ENCODE assay signal across 20 cellular contexts in genomic region chr20:47927944-47928343, GRCh38.
DNase-seq lines count a peak whose midpoint lies in the region; ATAC-seq and TF ChIP-seq lines count a peak whose summit lies in the region.
"Had no signal": no experiment of that assay in that cellular context is flagged by ENCODE, and none has a peak within 500 bp of the region (broad histone marks: within the 10 kb centered on the region; RNA-seq: fewer than 3 reads in every experiment).

No MANE protein-coding gene starts in this region.

- ATAC-seq in HCT116: no peak
- ATAC-seq in PC-3: peak; percentile 33
- no peak for ATAC-seq in activated naive CD4-positive, alpha-beta T cell treated with anti-CD3 and anti-CD28 coated beads, Interleukin-2, amount 50 U/mL, for 72 hours
- ATAC-seq: Right ventricle myocardium inferior, sciatic nerve had no signal

- TF ChIP-seq POLR2A in HCT116 (IDR thresholded peaks at IDR 0.05; ENCODE audit: borderline replicate concordance, extremely low read depth, insufficient read depth, insufficient read length): no peak

- POLR2A ChIA-PET in HCT116 (lab: Charles Lee): no interaction called here
- POLR2A ChIA-PET in PC-3 (lab: Charles Lee; ENCODE audit: unreplicated experiment): interaction anchor here (0.6 kb wide), 2 partner anchors 373 to 405 kb away, joined by 3 to 4 read pairs; no protein-coding TSS in a partner anchor

- CTCF ChIA-PET in HCT116 (lab: Charles Lee) (no interaction called here), PC-3 (lab: Charles Lee) (no interaction called here)

- H3K4me1 ChIP-seq in HCT116 (ENCODE audit: control insufficient read depth in 1 of 2, insufficient read depth in 2 of 2, low read length in 2 of 2) (peaks cover 0 to 17% of the 10 kb centered on the region in 2 experiments; a peak in 2 of 4 replicates), PC-3 (ENCODE audit: insufficient read depth, low read length) (peaks cover 56% of the 10 kb centered on the region)
- H3K4me1 ChIP-seq: parathyroid adenoma, stomach, tibial nerve had no signal

- H3K4me2 ChIP-seq in HCT116 (ENCODE audit: low read length): no peak overlapping the region
- H3K4me2 ChIP-seq in PC-3 (ENCODE audit: low read length): peak overlapping the region; percentile 7; the same call in 1 of the 2 replicates

- H3K27ac ChIP-seq in HCT116 (ENCODE audit: low read depth, low read length): no peak overlapping the region
- peak overlapping the region; percentile 93 for H3K27ac ChIP-seq in PC-3 (ENCODE audit: low read length)
- H3K27ac ChIP-seq: parathyroid adenoma, stomach, tibial nerve had no signal

- H3K36me3 Mint-ChIP-seq in activated naive CD4-positive, alpha-beta T cell treated with anti-CD3 and anti-CD28 coated beads, Interleukin-2, amount 50 U/mL, for 72 hours: no peaks in the 10 kb centered on the region
- H3K36me3 Mint-ChIP-seq: activated naive CD4-positive, alpha-beta T cell treated with anti-CD3 and anti-CD28 coated beads, Interleukin-2, amount 50 U/mL, for 24 hours; CD14-positive monocyte had no signal

- no peaks in the 10 kb centered on the region for H4K20me1 ChIP-seq in HCT116 (ENCODE audit: insufficient read depth)
- H4K20me1 ChIP-seq in PC-3 (ENCODE audit: low read length): no peaks in the 10 kb centered on the region

- peaks cover 9% of the 10 kb centered on the region for H3F3A ChIP-seq in PC-3 (ENCODE audit: low read length, unreplicated experiment)

- H2AFZ ChIP-seq in HCT116 (ENCODE audit: low read depth, low read length, poor library complexity, severe bottlenecking) (no peak overlapping the region), PC-3 (ENCODE audit: low read length) (no peak overlapping the region)
- H2AFZ ChIP-seq: parathyroid adenoma had no signal

- intact Hi-C loops in HCT116 (cut with micrococcal nuclease) (no loop called here), PC-3 (cut with micrococcal nuclease) (loop anchor here (2.0 to 10.0 kb wide), 5 partner anchors 23 to 369 kb away; partner anchors contain the start of gene SULF2)

- H3K27ac Mint-ChIP-seq in activated naive CD4-positive, alpha-beta T cell treated with anti-CD3 and anti-CD28 coated beads, Interleukin-2, amount 50 U/mL, for 72 hours: no peak overlapping the region
- H3K27ac Mint-ChIP-seq: activated naive CD4-positive, alpha-beta T cell treated with anti-CD3 and anti-CD28 coated beads, Interleukin-2, amount 50 U/mL, for 24 hours; CD14-positive monocyte; HFFc6 had no signal

- TF ChIP-seq RAD21 in HCT116 (IDR thresholded peaks at IDR 0.05; ENCODE audit: low read depth): no peak

- DNase-seq in HCT116 (ENCODE audit: low read depth, low spot score) (no peak), PC-3 (peak; percentile 59), epithelial cell of esophagus (ENCODE audit: low read depth) (peak; percentile 93), kidney tubule cell (ENCODE audit: low spot score) (peak; percentile 11), MG63 (no peak), EL (no peak)
- DNase-seq in activated naive CD4-positive, alpha-beta T cell treated with anti-CD3 and anti-CD28 coated beads, Interleukin-2, amount 50 U/mL, for 72 hours (ENCODE audit: low spot score in 2 of 2): no peak
- DNase-seq: activated CD4-positive, alpha-beta T cell treated with anti-CD3 and anti-CD28 coated beads, Interleukin-2, amount 50 U/mL, for 1 hour; aorta; HFFc6; NCI-H146; NCI-H526 treated with DMSO at 0.1 percent for 48 hours; stimulated activated CD8-positive, alpha-beta memory T cell treated with anti-CD3 and anti-CD28 coated beads, Interleukin-4, amount 100 ng/mL, for 48 hours; stomach had no signal

- H3K9ac ChIP-seq in HCT116 (ENCODE audit: low read length): no peak overlapping the region
- H3K9ac ChIP-seq in PC-3 (ENCODE audit: low read length): peak overlapping the region; percentile 66
- H3K9ac ChIP-seq: parathyroid adenoma had no signal

- H3K9me3 Mint-ChIP-seq in activated naive CD4-positive, alpha-beta T cell treated with anti-CD3 and anti-CD28 coated beads, Interleukin-2, amount 50 U/mL, for 72 hours: no peaks in the 10 kb centered on the region
- H3K9me3 Mint-ChIP-seq: activated naive CD4-positive, alpha-beta T cell treated with anti-CD3 and anti-CD28 coated beads, Interleukin-2, amount 50 U/mL, for 24 hours; CD14-positive monocyte had no signal

- BruUV-seq in HCT116 (replicated peaks; lab: Mats Ljungman, UMichigan) (no TSS peak), PC-3 (replicated peaks; lab: Mats Ljungman, UMichigan) (no TSS peak)

- RAD21 ChIA-PET in HCT116 (lab: Charles Lee; ENCODE audit: low non-redundant PET in 1 of 2, low total read pairs in 2 of 2, uncharacterized antibody in 2 of 2, unreplicated experiment in 2 of 2): no interaction called here

- H3K27me3 ChIP-seq in HCT116 (ENCODE audit: insufficient read depth, low read length): peaks cover 10% of the 10 kb centered on the region; the same call in 1 of the 2 replicates
- H3K27me3 ChIP-seq in PC-3 (ENCODE audit: low read length): no peaks in the 10 kb centered on the region
- H3K27me3 ChIP-seq in MG63: no peaks in the 10 kb centered on the region; the same call in 1 of the 2 replicates
- H3K27me3 ChIP-seq: tibial nerve had no signal

- H3K9me2 ChIP-seq in HCT116 (ENCODE audit: insufficient read depth) (no peaks in the 10 kb centered on the region), PC-3 (replicated peaks; ENCODE audit: low read length) (no peaks in the 10 kb centered on the region)

- TF ChIP-seq CTCF in HCT116 (IDR thresholded peaks at IDR 0.05 in 2 of 3, conservative IDR thresholded peaks at IDR 0.05 in 1 of 3; ENCODE audit: borderline replicate concordance in 1 of 3, insufficient read depth in 1 of 3, low read depth in 2 of 3, low read length in 2 of 3) (no peak), PC-3 (conservative IDR thresholded peaks at IDR 0.05; ENCODE audit: low read depth, low read length) (no peak), epithelial cell of esophagus (IDR thresholded peaks at IDR 0.05; ENCODE audit: insufficient read depth, low read depth, low read length, missing control alignments) (no peak)

- H3K79me2 ChIP-seq in HCT116 (ENCODE audit: insufficient read depth, low read length) (no peaks in the 10 kb centered on the region), PC-3 (ENCODE audit: low read length) (no peaks in the 10 kb centered on the region)
- H3K79me2 ChIP-seq: parathyroid adenoma had no signal

- H3K36me3 ChIP-seq in HCT116 (ENCODE audit: control insufficient read depth in 1 of 2, insufficient read depth in 2 of 2, low read length in 2 of 2) (no peaks in the 10 kb centered on the region), PC-3 (ENCODE audit: low read depth, low read length) (no peaks in the 10 kb centered on the region), MG63 (no peaks in the 10 kb centered on the region)
- H3K36me3 ChIP-seq: stomach, tibial nerve had no signal

- no peaks in the 10 kb centered on the region for H3K9me3 ChIP-seq in HCT116 (ENCODE audit: control insufficient read depth in 1 of 2, insufficient read depth in 1 of 2, low read depth in 1 of 2, low read length in 2 of 2)
- no peaks in the 10 kb centered on the region for H3K9me3 ChIP-seq in PC-3 (ENCODE audit: low read length)
- H3K9me3 ChIP-seq in MG63: peaks cover 10% of the 10 kb centered on the region
- H3K9me3 ChIP-seq: stomach, tibial nerve had no signal

- H3K4me3 ChIP-seq in HCT116 (replicated peaks in 1 of 2; ENCODE audit: low read depth in 1 of 2, low read length in 2 of 2): no peak overlapping the region
- no peak overlapping the region for H3K4me3 ChIP-seq in PC-3 (ENCODE audit: low read length)
- no peak overlapping the region for H3K4me3 ChIP-seq in epithelial cell of esophagus (ENCODE audit: low read length)
- no peak overlapping the region for H3K4me3 ChIP-seq in MG63
- H3K4me3 ChIP-seq: stomach, tibial nerve had no signal

TF ChIP-seq in HCT116, 20 proteins besides CTCF, POLR2A, EP300 and RAD21 (continues in another document):
- TF ChIP-seq SIN3A (IDR thresholded peaks at IDR 0.05; ENCODE audit: low read depth): no peak
- no peak for TF ChIP-seq CBX3 (IDR thresholded peaks at IDR 0.05; ENCODE audit: low read depth)
- TF ChIP-seq, protein P1, sequence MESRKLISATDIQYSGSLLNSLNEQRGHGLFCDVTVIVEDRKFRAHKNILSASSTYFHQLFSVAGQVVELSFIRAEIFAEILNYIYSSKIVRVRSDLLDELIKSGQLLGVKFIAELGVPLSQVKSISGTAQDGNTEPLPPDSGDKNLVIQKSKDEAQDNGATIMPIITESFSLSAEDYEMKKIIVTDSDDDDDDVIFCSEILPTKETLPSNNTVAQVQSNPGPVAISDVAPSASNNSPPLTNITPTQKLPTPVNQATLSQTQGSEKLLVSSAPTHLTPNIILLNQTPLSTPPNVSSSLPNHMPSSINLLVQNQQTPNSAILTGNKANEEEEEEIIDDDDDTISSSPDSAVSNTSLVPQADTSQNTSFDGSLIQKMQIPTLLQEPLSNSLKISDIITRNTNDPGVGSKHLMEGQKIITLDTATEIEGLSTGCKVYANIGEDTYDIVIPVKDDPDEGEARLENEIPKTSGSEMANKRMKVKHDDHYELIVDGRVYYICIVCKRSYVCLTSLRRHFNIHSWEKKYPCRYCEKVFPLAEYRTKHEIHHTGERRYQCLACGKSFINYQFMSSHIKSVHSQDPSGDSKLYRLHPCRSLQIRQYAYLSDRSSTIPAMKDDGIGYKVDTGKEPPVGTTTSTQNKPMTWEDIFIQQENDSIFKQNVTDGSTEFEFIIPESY (IDR thresholded peaks at IDR 0.05; ENCODE audit: extremely low read depth, insufficient replicate concordance, low read length): no peak
- peak; percentile 66 for TF ChIP-seq SRF (IDR thresholded peaks at IDR 0.05; ENCODE audit: low read depth)
- TF ChIP-seq POLR2AphosphoS5 (IDR thresholded peaks at IDR 0.05; ENCODE audit: low read depth, low read length): no peak

Comparison
In these comparisons a context has a peak if more than half of its experiments do, and no peak if none do; other contexts are left out.
1. DNase-seq: peak in PC-3 (single experiment), epithelial cell of esophagus (single experiment) and kidney tubule cell (single experiment); none in HCT116 (single experiment), MG63 (single experiment), EL (single experiment) and activated naive CD4-positive, alpha-beta T cell treated with anti-CD3 and anti-CD28 coated beads, Interleukin-2, amount 50 U/mL, for 72 hours (0 of 2).